8 cellular contexts compared by ENCODE assay signal in genomic region chr7:37247881-37248280, GRCh38.
A peak's percentile ranks its signal among the peaks of the same experiment; 100 is the strongest.
DNase-seq lines count a peak whose midpoint lies in the region; ATAC-seq and TF ChIP-seq lines count a peak whose summit lies in the region.

No MANE protein-coding gene starts in this region.

- H3K9me3 Mint-ChIP-seq in activated naive CD8-positive, alpha-beta T cell (ENCODE audit: low read depth) = no peaks in the 10 kb centered on the region
- peaks cover 1% of the 10 kb centered on the region for H3K9me3 Mint-ChIP-seq in activated naive CD8-positive, alpha-beta T cell treated with anti-CD3 and anti-CD28 coated beads for 36 hours

- H3K79me2 ChIP-seq in mammary epithelial cell (ENCODE audit: insufficient read depth, low read length) = no peaks in the 10 kb centered on the region

- no peak overlapping the region for H3K4me2 ChIP-seq in mammary epithelial cell (ENCODE audit: insufficient read depth, low read depth, low read length)

- intact Hi-C loops in mammary epithelial cell (cut with micrococcal nuclease) = no loop called here

- no peak overlapping the region for H3K4me3 Mint-ChIP-seq in activated naive CD8-positive, alpha-beta T cell
- H3K4me3 Mint-ChIP-seq in activated naive CD8-positive, alpha-beta T cell treated with anti-CD3 and anti-CD28 coated beads for 36 hours = no peak overlapping the region

- peaks cover 46% of the 10 kb centered on the region for H3K4me1 Mint-ChIP-seq in activated naive CD8-positive, alpha-beta T cell (ENCODE audit: low read depth)
- H3K4me1 Mint-ChIP-seq in activated naive CD8-positive, alpha-beta T cell treated with anti-CD3 and anti-CD28 coated beads for 36 hours = peaks cover 24% of the 10 kb centered on the region

- H2AFZ ChIP-seq in mammary epithelial cell (ENCODE audit: low read depth, low read length) = no peak overlapping the region

- no peaks in the 10 kb centered on the region for H3K9me3 ChIP-seq in mammary epithelial cell (replicated peaks; ENCODE audit: insufficient read depth, low read length)
- no peaks in the 10 kb centered on the region for H3K9me3 ChIP-seq in upper lobe of left lung

- H3K27ac Mint-ChIP-seq in activated naive CD8-positive, alpha-beta T cell = peak overlapping the region; percentile 23
- H3K27ac Mint-ChIP-seq in activated naive CD8-positive, alpha-beta T cell treated with anti-CD3 and anti-CD28 coated beads for 36 hours = no peak overlapping the region

- ATAC-seq in upper lobe of left lung (ENCODE audit: low FRiP score in 2 of 2) (peak; percentile 62 to 86), HG03378 (IDR thresholded peaks at IDR 0.05; ENCODE audit: unreplicated experiment) (no peak), HG02884 (IDR thresholded peaks at IDR 0.05; ENCODE audit: unreplicated experiment) (no peak)

- TF ChIP-seq EP300 in upper lobe of left lung (IDR thresholded peaks at IDR 0.05) = no peak

- no peak for TF ChIP-seq POLR2A in upper lobe of left lung (IDR thresholded peaks at IDR 0.05)

- H3K9ac ChIP-seq in mammary epithelial cell (ENCODE audit: insufficient read depth, low read length) = no peak overlapping the region

- in situ Hi-C loops in mammary epithelial cell (cut with MboI; ENCODE audit: low sequenced_read_pairs in 2 of 2) = loop anchor here in 1 of 2 donors (25.0 kb wide), 1 partner anchor 264 kb away; no protein-coding TSS in a partner anchor

- DNase-seq in activated naive CD8-positive, alpha-beta T cell treated with anti-CD3 and anti-CD28 coated beads for 36 hours = no peak
- DNase-seq in mammary epithelial cell (peak; percentile 3), iris pigment epithelial cell (ENCODE audit: low read depth) (peak; percentile 63), upper lobe of left lung (no peak), NCI-H510A (lab: John Stamatoyannopoulos, UW) (no peak)

- dilution Hi-C loops in mammary epithelial cell (cut with HindIII; ENCODE audit: low sequenced_read_pairs) = no loop called here

- no peak overlapping the region for H3K4me3 ChIP-seq in mammary epithelial cell (replicated peaks in 1 of 3; ENCODE audit: insufficient read depth in 1 of 3, low read depth in 2 of 3, low read length in 3 of 3)
- no peak overlapping the region for H3K4me3 ChIP-seq in upper lobe of left lung

- no peaks in the 10 kb centered on the region for H3K27me3 Mint-ChIP-seq in activated naive CD8-positive, alpha-beta T cell
- H3K27me3 Mint-ChIP-seq in activated naive CD8-positive, alpha-beta T cell treated with anti-CD3 and anti-CD28 coated beads for 36 hours = no peaks in the 10 kb centered on the region

- H3K4me1 ChIP-seq in mammary epithelial cell (ENCODE audit: insufficient read depth, low read length) = no peaks in the 10 kb centered on the region
- H3K4me1 ChIP-seq in upper lobe of left lung = peaks cover 0 to 9% (median 8%) of the 10 kb centered on the region in 4 donors

- no peak for TF ChIP-seq CTCF in mammary epithelial cell (conservative IDR thresholded peaks at IDR 0.05 in 1 of 2, IDR thresholded peaks at IDR 0.05 in 1 of 2; ENCODE audit: extremely low read depth in 1 of 2, insufficient read depth in 1 of 2, low read depth in 1 of 2, low read length in 2 of 2)
- TF ChIP-seq CTCF in upper lobe of left lung (IDR thresholded peaks at IDR 0.05) = no peak

- H3K36me3 Mint-ChIP-seq in activated naive CD8-positive, alpha-beta T cell = peaks cover 22% of the 10 kb centered on the region
- H3K36me3 Mint-ChIP-seq in activated naive CD8-positive, alpha-beta T cell treated with anti-CD3 and anti-CD28 coated beads for 36 hours = peaks cover 19% of the 10 kb centered on the region

- CTCF ChIA-PET in mammary epithelial cell (lab: Charles Lee; ENCODE audit: low non-redundant PET) = interaction anchor here (0.6 kb wide), 1 partner anchor 201 kb away, joined by 9 read pairs; no protein-coding TSS in a partner anchor

- H3K36me3 ChIP-seq in mammary epithelial cell (ENCODE audit: insufficient read depth, low read length) (no peaks in the 10 kb centered on the region), upper lobe of left lung (no peaks in the 10 kb centered on the region)

- H3K27me3 ChIP-seq in mammary epithelial cell (ENCODE audit: insufficient read depth, low read length) = no peaks in the 10 kb centered on the region
- H3K27me3 ChIP-seq in upper lobe of left lung = no peaks in the 10 kb centered on the region

- H4K20me1 ChIP-seq in mammary epithelial cell (ENCODE audit: insufficient read depth, low read length) = no peaks in the 10 kb centered on the region

- H3K27ac ChIP-seq in mammary epithelial cell (ENCODE audit: insufficient read depth, low read depth, low read length) = no peak overlapping the region
- no peak overlapping the region for H3K27ac ChIP-seq in upper lobe of left lung

- no TSS peak for BruUV-seq in mammary epithelial cell (replicated peaks; lab: Mats Ljungman, UMichigan)

- 52% methylated on average over 2 of the region's 2 CpGs for WGBS in mammary epithelial cell (ENCODE audit: low coverage, missing lambda C conversion rate)
- 57 to 70% methylated on average over 2 of the region's 2 CpGs for WGBS in upper lobe of left lung, 2 donors

Comparison
In these comparisons a context has a peak if more than half of its experiments do, and no peak if none do; other contexts are left out.
1. DNase-seq: peak in mammary epithelial cell (single experiment) and iris pigment epithelial cell (single experiment); none in activated naive CD8-positive, alpha-beta T cell treated with anti-CD3 and anti-CD28 coated beads for 36 hours (single experiment), upper lobe of left lung (0 of 2) and NCI-H510A (single experiment).
2. ATAC-seq: peak in upper lobe of left lung (2 of 2); none in HG03378 (single experiment) and HG02884 (single experiment).